ENCODE assay signal across 1 cellular context in the genomic region with DNA sequence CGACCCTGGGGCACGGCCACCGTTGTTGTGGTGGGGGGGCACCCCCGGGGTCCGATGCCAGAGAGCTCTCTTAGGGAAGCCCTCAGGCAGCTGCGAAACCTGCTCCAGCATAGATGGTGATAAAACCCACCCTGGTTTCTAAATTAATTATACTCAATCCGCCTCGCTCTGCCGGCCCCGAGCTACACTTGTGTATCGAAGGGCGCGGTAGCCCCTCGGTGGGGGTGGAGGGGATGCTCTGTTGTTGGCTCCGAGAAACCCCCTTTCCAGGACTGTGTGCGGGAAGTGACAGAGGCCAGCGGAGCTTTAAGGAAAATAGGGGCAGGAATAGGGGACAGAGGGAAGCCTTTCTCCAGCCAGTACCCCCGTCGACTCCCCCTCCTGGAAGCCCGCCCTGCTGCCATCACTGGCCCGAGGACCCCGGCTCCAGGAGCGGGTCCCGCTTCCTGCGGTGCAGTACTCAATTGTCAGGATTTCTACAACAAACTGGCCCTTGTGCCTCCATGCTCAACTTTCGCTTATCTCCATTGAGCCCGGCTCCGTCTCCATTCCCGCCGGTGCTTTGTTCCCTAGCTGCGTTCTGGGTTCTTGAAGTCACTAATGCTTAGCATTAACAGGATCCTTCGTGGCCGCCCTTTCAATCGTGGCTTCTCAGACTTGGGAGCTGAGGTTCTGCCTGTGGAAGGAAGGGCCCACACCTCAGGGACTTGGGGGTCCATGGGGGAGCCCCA.
TF ChIP-seq lines count a peak whose summit lies in the region.

No MANE protein-coding gene starts in this region.

TF ChIP-seq in GM23338, 12 proteins besides CTCF, POLR2A, EP300 and RAD21 (continued from another document):
- TF ChIP-seq, protein P1, sequence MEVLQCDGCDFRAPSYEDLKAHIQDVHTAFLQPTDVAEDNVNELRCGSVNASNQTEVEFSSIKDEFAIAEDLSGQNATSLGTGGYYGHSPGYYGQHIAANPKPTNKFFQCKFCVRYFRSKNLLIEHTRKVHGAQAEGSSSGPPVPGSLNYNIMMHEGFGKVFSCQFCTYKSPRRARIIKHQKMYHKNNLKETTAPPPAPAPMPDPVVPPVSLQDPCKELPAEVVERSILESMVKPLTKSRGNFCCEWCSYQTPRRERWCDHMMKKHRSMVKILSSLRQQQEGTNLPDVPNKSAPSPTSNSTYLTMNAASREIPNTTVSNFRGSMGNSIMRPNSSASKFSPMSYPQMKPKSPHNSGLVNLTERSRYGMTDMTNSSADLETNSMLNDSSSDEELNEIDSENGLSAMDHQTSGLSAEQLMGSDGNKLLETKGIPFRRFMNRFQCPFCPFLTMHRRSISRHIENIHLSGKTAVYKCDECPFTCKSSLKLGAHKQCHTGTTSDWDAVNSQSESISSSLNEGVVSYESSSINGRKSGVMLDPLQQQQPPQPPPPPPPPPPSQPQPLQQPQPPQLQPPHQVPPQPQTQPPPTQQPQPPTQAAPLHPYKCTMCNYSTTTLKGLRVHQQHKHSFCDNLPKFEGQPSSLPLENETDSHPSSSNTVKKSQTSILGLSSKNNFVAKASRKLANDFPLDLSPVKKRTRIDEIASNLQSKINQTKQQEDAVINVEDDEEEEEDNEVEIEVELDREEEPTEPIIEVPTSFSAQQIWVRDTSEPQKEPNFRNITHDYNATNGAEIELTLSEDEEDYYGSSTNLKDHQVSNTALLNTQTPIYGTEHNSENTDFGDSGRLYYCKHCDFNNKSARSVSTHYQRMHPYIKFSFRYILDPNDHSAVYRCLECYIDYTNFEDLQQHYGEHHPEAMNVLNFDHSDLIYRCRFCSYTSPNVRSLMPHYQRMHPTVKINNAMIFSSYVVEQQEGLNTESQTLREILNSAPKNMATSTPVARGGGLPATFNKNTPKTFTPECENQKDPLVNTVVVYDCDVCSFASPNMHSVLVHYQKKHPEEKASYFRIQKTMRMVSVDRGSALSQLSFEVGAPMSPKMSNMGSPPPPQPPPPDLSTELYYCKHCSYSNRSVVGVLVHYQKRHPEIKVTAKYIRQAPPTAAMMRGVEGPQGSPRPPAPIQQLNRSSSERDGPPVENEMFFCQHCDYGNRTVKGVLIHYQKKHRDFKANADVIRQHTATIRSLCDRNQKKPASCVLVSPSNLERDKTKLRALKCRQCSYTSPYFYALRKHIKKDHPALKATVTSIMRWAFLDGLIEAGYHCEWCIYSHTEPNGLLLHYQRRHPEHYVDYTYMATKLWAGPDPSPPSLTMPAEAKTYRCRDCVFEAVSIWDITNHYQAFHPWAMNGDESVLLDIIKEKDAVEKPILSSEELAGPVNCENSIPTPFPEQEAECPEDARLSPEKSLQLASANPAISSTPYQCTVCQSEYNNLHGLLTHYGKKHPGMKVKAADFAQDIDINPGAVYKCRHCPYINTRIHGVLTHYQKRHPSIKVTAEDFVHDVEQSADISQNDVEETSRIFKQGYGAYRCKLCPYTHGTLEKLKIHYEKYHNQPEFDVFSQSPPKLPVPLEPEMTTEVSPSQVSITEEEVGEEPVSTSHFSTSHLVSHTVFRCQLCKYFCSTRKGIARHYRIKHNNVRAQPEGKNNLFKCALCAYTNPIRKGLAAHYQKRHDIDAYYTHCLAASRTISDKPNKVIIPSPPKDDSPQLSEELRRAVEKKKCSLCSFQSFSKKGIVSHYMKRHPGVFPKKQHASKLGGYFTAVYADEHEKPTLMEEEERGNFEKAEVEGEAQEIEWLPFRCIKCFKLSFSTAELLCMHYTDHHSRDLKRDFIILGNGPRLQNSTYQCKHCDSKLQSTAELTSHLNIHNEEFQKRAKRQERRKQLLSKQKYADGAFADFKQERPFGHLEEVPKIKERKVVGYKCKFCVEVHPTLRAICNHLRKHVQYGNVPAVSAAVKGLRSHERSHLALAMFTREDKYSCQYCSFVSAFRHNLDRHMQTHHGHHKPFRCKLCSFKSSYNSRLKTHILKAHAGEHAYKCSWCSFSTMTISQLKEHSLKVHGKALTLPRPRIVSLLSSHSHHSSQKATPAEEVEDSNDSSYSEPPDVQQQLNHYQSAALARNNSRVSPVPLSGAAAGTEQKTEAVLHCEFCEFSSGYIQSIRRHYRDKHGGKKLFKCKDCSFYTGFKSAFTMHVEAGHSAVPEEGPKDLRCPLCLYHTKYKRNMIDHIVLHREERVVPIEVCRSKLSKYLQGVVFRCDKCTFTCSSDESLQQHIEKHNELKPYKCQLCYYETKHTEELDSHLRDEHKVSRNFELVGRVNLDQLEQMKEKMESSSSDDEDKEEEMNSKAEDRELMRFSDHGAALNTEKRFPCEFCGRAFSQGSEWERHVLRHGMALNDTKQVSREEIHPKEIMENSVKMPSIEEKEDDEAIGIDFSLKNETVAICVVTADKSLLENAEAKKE (CRISPR knock-in tag; IDR thresholded peaks at IDR 0.05) = no peak
- TF ChIP-seq, protein P2, sequence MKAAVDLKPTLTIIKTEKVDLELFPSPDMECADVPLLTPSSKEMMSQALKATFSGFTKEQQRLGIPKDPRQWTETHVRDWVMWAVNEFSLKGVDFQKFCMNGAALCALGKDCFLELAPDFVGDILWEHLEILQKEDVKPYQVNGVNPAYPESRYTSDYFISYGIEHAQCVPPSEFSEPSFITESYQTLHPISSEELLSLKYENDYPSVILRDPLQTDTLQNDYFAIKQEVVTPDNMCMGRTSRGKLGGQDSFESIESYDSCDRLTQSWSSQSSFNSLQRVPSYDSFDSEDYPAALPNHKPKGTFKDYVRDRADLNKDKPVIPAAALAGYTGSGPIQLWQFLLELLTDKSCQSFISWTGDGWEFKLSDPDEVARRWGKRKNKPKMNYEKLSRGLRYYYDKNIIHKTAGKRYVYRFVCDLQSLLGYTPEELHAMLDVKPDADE (IDR thresholded peaks at IDR 0.05) = no peak
- TF ChIP-seq CREB1 (CRISPR knock-in tag; IDR thresholded peaks at IDR 0.05; ENCODE audit: low read depth) = no peak
- no peak for TF ChIP-seq EZH2phosphoT487 (IDR thresholded peaks at IDR 0.05; ENCODE audit: unreplicated experiment)
- no peak for TF ChIP-seq POLR2AphosphoS5 (IDR thresholded peaks at IDR 0.05; ENCODE audit: low read depth)
- no peak for TF ChIP-seq STAT1 (IDR thresholded peaks at IDR 0.05; ENCODE audit: unreplicated experiment)
- no peak for TF ChIP-seq JUNB (IDR thresholded peaks at IDR 0.05; ENCODE audit: unreplicated experiment)
